ENCODE assay signal across 28 cellular contexts in the genomic region with DNA sequence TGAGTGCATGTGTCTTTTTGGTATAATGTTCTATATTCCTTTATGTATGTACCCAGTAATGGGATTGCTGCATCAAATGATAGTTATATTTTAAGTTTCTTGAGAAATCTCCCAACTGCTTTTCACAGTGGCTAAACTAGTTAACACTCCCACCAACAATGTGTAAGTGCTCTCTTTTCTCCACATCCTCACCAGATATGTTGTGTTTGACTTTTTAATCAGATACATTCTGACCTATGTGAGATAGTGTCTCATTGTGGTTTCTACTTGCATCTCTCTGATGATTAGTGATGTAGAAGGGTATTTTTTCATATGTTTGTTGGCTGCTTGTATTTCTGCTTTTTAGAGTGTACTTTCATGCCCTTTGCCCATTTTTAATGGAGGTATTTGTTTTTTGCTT.
"Had no signal": no experiment of that assay in that cellular context is flagged by ENCODE, and none has a peak within 500 bp of the region (broad histone marks: within the 10 kb centered on the region; RNA-seq: fewer than 3 reads in every experiment).

No MANE protein-coding gene starts in this region.

- FAIRE-seq: colon, endometrium, endothelial cell of umbilical vein, frontal cortex had no signal

- H3K36me3 ChIP-seq: colonic mucosa, esophagus muscularis mucosa, esophagus squamous epithelium, gastrocnemius medialis, gastroesophageal sphincter, heart left ventricle, heart right ventricle had no signal

- DNase-seq: colonic mucosa; cortex of kidney; dermis blood vessel endothelial cell; dorsolateral prefrontal cortex; effector CD4-positive, alpha-beta T cell; effector CD8-positive, alpha-beta T cell; effector memory CD4-positive, alpha-beta T cell; effector memory CD8-positive, alpha-beta T cell; endodermal cell; erythroblast; esophagus squamous epithelium; foreskin fibroblast; foreskin keratinocyte; foreskin melanocyte; gastrocnemius medialis; glutamatergic neuron; head of caudate nucleus; heart left ventricle; heart right ventricle had no signal

- H3K4me1 ChIP-seq: colonic mucosa, esophagus muscularis mucosa, esophagus squamous epithelium, foreskin keratinocyte, gastrocnemius medialis, gastroesophageal sphincter, heart left ventricle, heart right ventricle had no signal

- ATAC-seq: effector memory CD8-positive, alpha-beta T cell; esophagus mucosa; foreskin keratinocyte; gastrocnemius medialis; gastroesophageal sphincter; heart left ventricle; heart right ventricle had no signal

- H3K27me3 ChIP-seq: colonic mucosa, esophagus muscularis mucosa, esophagus squamous epithelium, foreskin keratinocyte, gastrocnemius medialis, gastroesophageal sphincter, heart left ventricle, heart right ventricle had no signal

- H3K4me3 ChIP-seq: colonic mucosa, coronary artery, dorsolateral prefrontal cortex, esophagus muscularis mucosa, esophagus squamous epithelium, gastrocnemius medialis, gastroesophageal sphincter, heart left ventricle, heart right ventricle had no signal

- H3K27ac ChIP-seq: colonic mucosa, coronary artery, dorsolateral prefrontal cortex, epithelial cell of prostate, esophagus muscularis mucosa, esophagus squamous epithelium, foreskin keratinocyte, gastrocnemius medialis, gastroesophageal sphincter, heart left ventricle, heart right ventricle had no signal

- H3K9me3 ChIP-seq: colonic mucosa, esophagus muscularis mucosa, esophagus squamous epithelium, gastrocnemius medialis had no signal
